ENCODE assay signal across 21 cellular contexts in the genomic region with DNA sequence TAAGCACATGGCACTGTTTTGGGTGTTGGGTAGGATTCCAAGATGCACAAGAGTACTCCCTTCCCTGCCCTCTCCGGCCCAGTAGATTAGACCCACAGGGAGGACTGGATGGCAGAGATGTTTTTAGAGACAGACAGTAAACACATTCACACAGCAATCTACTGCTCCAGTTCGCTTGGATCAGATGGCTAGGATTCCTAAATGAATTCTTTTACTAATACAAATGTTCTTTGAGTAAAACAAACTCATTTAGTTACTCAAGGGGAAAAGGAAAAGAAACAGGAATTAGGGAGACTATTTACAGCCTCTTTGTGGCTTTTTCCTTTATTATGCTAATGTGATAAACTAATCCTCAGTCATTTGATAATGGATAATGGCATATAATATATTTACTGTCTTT. TPM values are rescaled to one million over a fixed set of nuclear protein-coding genes. Genes with fewer than 3 reads are reported as not detected.
DNase-seq lines count a peak whose midpoint lies in the region; ATAC-seq and TF ChIP-seq lines count a peak whose summit lies in the region.
"Had no signal": no experiment of that assay in that cellular context is flagged by ENCODE, and none has a peak within 500 bp of the region (broad histone marks: within the 10 kb centered on the region; RNA-seq: fewer than 3 reads in every experiment).

No MANE protein-coding gene starts in this region.

- no peaks in the 10 kb centered on the region for H3K36me3 Mint-ChIP-seq in T-helper 17 cell (ENCODE audit: low read depth)
- H3K36me3 Mint-ChIP-seq: T-cell had no signal

- ATAC-seq in T-helper 17 cell (no peak), PC-3 (no peak), GM21390 (IDR thresholded peaks at IDR 0.05; ENCODE audit: unreplicated experiment) (no peak)
- ATAC-seq: stimulated activated naive CD8-positive, alpha-beta T cell treated with anti-CD3 and anti-CD28 coated beads, Interleukin-15, amount 100 ng/mL, for 72 hours; T-cell; upper lobe of right lung had no signal

- H3K9me3 ChIP-seq in A673 (ENCODE audit: low read depth, low read length, poor library complexity, severe bottlenecking) (no peaks in the 10 kb centered on the region), GM23248 (ENCODE audit: low read depth) (no peaks in the 10 kb centered on the region), T-helper 17 cell (ENCODE audit: control insufficient read depth, low read length, poor library complexity, severe bottlenecking) (no peaks in the 10 kb centered on the region), PC-3 (ENCODE audit: low read length) (no peaks in the 10 kb centered on the region)
- H3K9me3 ChIP-seq: upper lobe of right lung had no signal

- H3K4me1 Mint-ChIP-seq in T-helper 17 cell: peaks cover 37% of the 10 kb centered on the region

- BruUV-seq in A673 (replicated peaks; lab: Mats Ljungman, UMichigan) (no TSS peak), PC-3 (replicated peaks; lab: Mats Ljungman, UMichigan) (no TSS peak)

- H2AFZ ChIP-seq in GM23248 (peak overlapping the region; percentile 67), PC-3 (ENCODE audit: low read length) (no peak overlapping the region)

- peak overlapping the region; percentile 52 for H3K9ac ChIP-seq in GM23248
- H3K9ac ChIP-seq in PC-3 (ENCODE audit: low read length): no peak overlapping the region

- H3F3A ChIP-seq in GM23248 (ENCODE audit: insufficient read depth) (peaks cover 27% of the 10 kb centered on the region), PC-3 (ENCODE audit: low read length, unreplicated experiment) (no peaks in the 10 kb centered on the region)

- no peak overlapping the region for H3K4me3 ChIP-seq in A673 (ENCODE audit: low read depth, low read length, poor library complexity, severe bottlenecking)
- H3K4me3 ChIP-seq in GM23248: peak overlapping the region; percentile 55
- no peak overlapping the region for H3K4me3 ChIP-seq in PC-3 (ENCODE audit: low read length)
- H3K4me3 ChIP-seq: upper lobe of right lung had no signal

- peak; percentile 57 for DNase-seq in A673 (ENCODE audit: low spot score)
- DNase-seq in GM23248: peak; percentile 54
- DNase-seq in T-helper 17 cell: no peak
- DNase-seq in foreskin melanocyte: peak; percentile 78
- no peak for DNase-seq in NCI-H1105 treated with DMSO at 0.1 percent for 48 hours (lab: John Stamatoyannopoulos, UW)
- no peak for DNase-seq in PC-3
- no peak for DNase-seq in NCI-H146 (lab: John Stamatoyannopoulos, UW)
- DNase-seq: activated CD4-positive, alpha-beta T cell treated with anti-CD3 and anti-CD28 coated beads for 48 hours; activated CD8-positive, alpha-beta memory T cell treated with anti-CD3 and anti-CD28 coated beads, Interleukin-2, amount 50 U/mL, for 4 hours; activated effector memory CD4-positive, alpha-beta T cell treated with Interleukin-2 at 50 U/mL for 16 hours; brain microvascular endothelial cell; CD4-positive, alpha-beta memory T cell; cortex of kidney; DND-41; NCI-H1694 treated with DMSO at 0.1 percent for 48 hours; Right ventricle myocardium superior; small intestine; stimulated activated naive CD8-positive, alpha-beta T cell treated with anti-CD3 and anti-CD28 coated beads, Interleukin-15, amount 100 ng/mL, for 72 hours; T-cell; upper lobe of right lung had no signal

- no peaks in the 10 kb centered on the region for H3K27me3 Mint-ChIP-seq in T-helper 17 cell
- H3K27me3 Mint-ChIP-seq: CD4-positive, alpha-beta memory T cell; stimulated activated naive CD8-positive, alpha-beta T cell treated with anti-CD3 and anti-CD28 coated beads, Interleukin-15, amount 100 ng/mL, for 72 hours; T-cell had no signal

- H3K27ac Mint-ChIP-seq in T-helper 17 cell: peak overlapping the region; percentile 65
- H3K27ac Mint-ChIP-seq: stimulated activated naive CD8-positive, alpha-beta T cell treated with anti-CD3 and anti-CD28 coated beads, Interleukin-15, amount 100 ng/mL, for 72 hours; T-cell had no signal

- H3K79me2 ChIP-seq in GM23248 (ENCODE audit: insufficient read depth) (peaks cover 100% of the 10 kb centered on the region), PC-3 (ENCODE audit: low read length) (peaks cover 52% of the 10 kb centered on the region)

- no peaks in the 10 kb centered on the region for H4K20me1 ChIP-seq in GM23248 (ENCODE audit: insufficient read depth)
- no peaks in the 10 kb centered on the region for H4K20me1 ChIP-seq in PC-3 (ENCODE audit: low read length)

- no peak overlapping the region for H3K4me3 Mint-ChIP-seq in T-helper 17 cell
- H3K4me3 Mint-ChIP-seq: CD4-positive, alpha-beta memory T cell; stimulated activated naive CD8-positive, alpha-beta T cell treated with anti-CD3 and anti-CD28 coated beads, Interleukin-15, amount 100 ng/mL, for 72 hours; T-cell had no signal

- H3K27me3 ChIP-seq in A673 (replicated peaks; ENCODE audit: insufficient read depth, low read depth, low read length, poor library complexity): peaks cover 17% of the 10 kb centered on the region
- no peaks in the 10 kb centered on the region for H3K27me3 ChIP-seq in GM23248 (replicated peaks; ENCODE audit: insufficient read depth)
- H3K27me3 ChIP-seq in PC-3 (ENCODE audit: low read length): no peaks in the 10 kb centered on the region
- H3K27me3 ChIP-seq: brain microvascular endothelial cell, upper lobe of right lung had no signal

- no peak overlapping the region for H3K27ac ChIP-seq in A673 (ENCODE audit: low read depth, low read length, poor library complexity, severe bottlenecking)
- H3K27ac ChIP-seq in GM23248: peak overlapping the region; percentile 58
- H3K27ac ChIP-seq in PC-3 (ENCODE audit: low read length): no peak overlapping the region
- H3K27ac ChIP-seq: brain microvascular endothelial cell, upper lobe of right lung had no signal

- TF ChIP-seq CTCF in A673 (conservative IDR thresholded peaks at IDR 0.05; ENCODE audit: low read depth, low read length) (no peak), PC-3 (conservative IDR thresholded peaks at IDR 0.05; ENCODE audit: low read depth, low read length) (no peak)

- POLR2A ChIA-PET in A673 (lab: Charles Lee; ENCODE audit: low non-redundant PET): no interaction called here
- POLR2A ChIA-PET in PC-3 (lab: Charles Lee; ENCODE audit: unreplicated experiment): no interaction called here

- H3K4me2 ChIP-seq in GM23248 (ENCODE audit: unreplicated experiment): peak overlapping the region; percentile 56
- no peak overlapping the region for H3K4me2 ChIP-seq in PC-3 (ENCODE audit: low read length)

- no peaks in the 10 kb centered on the region for H3K36me3 ChIP-seq in A673 (ENCODE audit: insufficient read depth, low read length, poor library complexity, severe bottlenecking)
- H3K36me3 ChIP-seq in GM23248 (ENCODE audit: low read depth): no peaks in the 10 kb centered on the region
- H3K36me3 ChIP-seq in PC-3 (ENCODE audit: low read depth, low read length): no peaks in the 10 kb centered on the region
- H3K36me3 ChIP-seq: brain microvascular endothelial cell, upper lobe of right lung had no signal

- H3K4me1 ChIP-seq in A673 (ENCODE audit: insufficient read depth, low read length, poor library complexity, severe bottlenecking): peaks cover 40% of the 10 kb centered on the region
- H3K4me1 ChIP-seq in GM23248 (ENCODE audit: insufficient read depth): peaks cover 36% of the 10 kb centered on the region
- peaks cover 7% of the 10 kb centered on the region for H3K4me1 ChIP-seq in PC-3 (ENCODE audit: insufficient read depth, low read length)

- 7 to 12% methylated on average over 2 of the region's 2 CpGs for WGBS in GM23248 (ENCODE audit: low coverage in 1 of 2, low lambda C conversion rate in 2 of 2, missing lambda C conversion rate in 2 of 2), 2 experiments

- CTCF ChIA-PET in A673 (lab: Charles Lee): no interaction called here
- CTCF ChIA-PET in PC-3 (lab: Charles Lee): no interaction called here

- H3K9me2 ChIP-seq in GM23248 (ENCODE audit: insufficient read depth) (no peaks in the 10 kb centered on the region), PC-3 (replicated peaks; ENCODE audit: low read length) (no peaks in the 10 kb centered on the region)

- intact Hi-C loops in A673 (cut with micrococcal nuclease; ENCODE audit: unreplicated experiment) (loop anchor here (5.0 kb wide), 1 partner anchor 92 kb away; no protein-coding TSS in a partner anchor), PC-3 (cut with micrococcal nuclease) (no loop called here)

- in situ Hi-C loops in GM23248 (cut with MboI): no loop called here

RNA-seq across cellular contexts. Expression of gene SNX25, which starts 5.9 kb away (rescaled TPM):
- total RNA-seq in A673 (2021) (3.5 and 5.8 TPM in 2 replicates), T-helper 17 cell (10 to 100 TPM; 13.2 to 20.4 TPM), PC-3 (2014; rRNA removed) (8.4 and 9.2 TPM in 2 replicates)
- 23.6 and 50.0 TPM in 2 replicates for total RNA-seq in GM23248 (2014; rRNA removed; shearing (Covaris generic))
- 7.1 and 8.2 TPM in 2 replicates for polyA plus RNA-seq in GM23248 (2016; fragmentation: Nextera tagmentation; extraction: Ambion mirVana)

RNA-seq across cellular contexts. Expression of gene CFAP97, which starts 11.5 kb away (rescaled TPM):
- total RNA-seq in A673 (2021) (28.9 and 35.1 TPM in 2 replicates), T-helper 17 cell (10 to 100 TPM; 41.9 to 50.0 TPM), PC-3 (2014; rRNA removed) (10.5 and 12.4 TPM in 2 replicates)
- total RNA-seq in GM23248 (2014; rRNA removed; shearing (Covaris generic)): 44.0 and 46.3 TPM in 2 replicates
- polyA plus RNA-seq in GM23248 (2016; fragmentation: Nextera tagmentation; extraction: Ambion mirVana): 49.2 and 50.8 TPM in 2 replicates

Comparison
In these comparisons a context has a peak if more than half of its experiments do, and no peak if none do; other contexts are left out.
1. DNase-seq: peak in A673 (single experiment), GM23248 (single experiment) and foreskin melanocyte (single experiment); none in T-helper 17 cell (0 of 3), NCI-H1105 treated with DMSO at 0.1 percent for 48 hours (single experiment), PC-3 (single experiment) and NCI-H146 (single experiment).